20 cellular contexts compared by ENCODE assay signal in genomic region chr6:10093282-10093681, GRCh38.
DNase-seq lines count a peak whose midpoint lies in the region; ATAC-seq, FAIRE-seq and TF ChIP-seq lines count a peak whose summit lies in the region.
"Had no signal": no experiment of that assay in that cellular context is flagged by ENCODE, and none has a peak within 500 bp of the region (broad histone marks: within the 10 kb centered on the region; RNA-seq: fewer than 3 reads in every experiment).

No MANE protein-coding gene starts in this region.

- no peak overlapping the region for H3K9ac ChIP-seq in K562 (ENCODE audit: insufficient read depth in 1 of 2, low read depth in 2 of 2, low read length in 2 of 2)
- H3K9ac ChIP-seq: BLaER1 treated with 17β-estradiol and CSF1 and Interleukin-3, amounts not matched to agents 10 nM and 100 nM had no signal

- H3K4me1 ChIP-seq in K562 (replicated peaks in 1 of 2; ENCODE audit: control insufficient read depth in 2 of 2, insufficient read depth in 2 of 2, low read length in 2 of 2) (no peaks in the 10 kb centered on the region; a peak in 1 of 5 replicates), left ventricle myocardium inferior (no peaks in the 10 kb centered on the region)
- H3K4me1 ChIP-seq: A549, Caco-2 had no signal

- 9% methylated on average over 5 of the region's 5 CpGs for WGBS in K562 (ENCODE audit: insufficient coverage, low coverage, missing lambda C conversion rate)

- no peaks in the 10 kb centered on the region for H4K20me1 ChIP-seq in K562 (replicated peaks; ENCODE audit: control insufficient read depth, insufficient read depth, low read length)
- H4K20me1 ChIP-seq: BLaER1 treated with 17β-estradiol and CSF1 and Interleukin-3, amounts not matched to agents 10 nM and 100 nM had no signal

- no peak for TF ChIP-seq POLR2A in K562 (conservative IDR thresholded peaks at IDR 0.05)

- FAIRE-seq in K562 (lab: Jason Lieb, UNC): no peak
- FAIRE-seq: A549, D721Med, G401.6, GM12891, GM18507 had no signal

- H3K4me3 ChIP-seq in K562 (no peak overlapping the region), left ventricle myocardium inferior (no peak overlapping the region)
- H3K4me3 ChIP-seq: A549 had no signal

- intact Hi-C loops in K562 (cut with micrococcal nuclease): no loop called here
- intact Hi-C loops in left ventricle myocardium inferior (cut with micrococcal nuclease): no loop called here

- ATAC-seq in K562: no peak
- no peak for ATAC-seq in HG03521 (IDR thresholded peaks at IDR 0.05; ENCODE audit: unreplicated experiment)
- ATAC-seq: A549; CD8-positive, alpha-beta T cell had no signal

- in situ Hi-C loops in K562 (cut with MboI): no loop called here

- TF ChIP-seq EP300 in K562 (IDR thresholded peaks at IDR 0.05; ENCODE audit: low read length): no peak

- no peak for TF ChIP-seq CTCF in K562 (IDR thresholded peaks at IDR 0.05 in 2 of 3, conservative IDR thresholded peaks at IDR 0.05 in 1 of 3; ENCODE audit: insufficient read depth in 2 of 3, low read depth in 1 of 3, low read length in 3 of 3)
- TF ChIP-seq CTCF in left ventricle myocardium inferior (IDR thresholded peaks at IDR 0.05; ENCODE audit: borderline replicate concordance): no peak

- H3K4me2 ChIP-seq in K562 (ENCODE audit: insufficient read depth, low read length): no peak overlapping the region
- H3K4me2 ChIP-seq: A549 had no signal

- H3K9me1 ChIP-seq in K562 (ENCODE audit: control insufficient read depth, insufficient read depth, low read length): no peaks in the 10 kb centered on the region

- CTCF ChIA-PET in K562 (lab: Yijun Ruan, JAX; ENCODE audit: low intra/inter-chr PET ratio): no interaction called here

- no peak overlapping the region for H2AFZ ChIP-seq in K562 (ENCODE audit: low read depth, low read length)

- H3K36me3 ChIP-seq in K562 (ENCODE audit: control insufficient read depth, insufficient read depth, low read length): no peaks in the 10 kb centered on the region
- H3K36me3 ChIP-seq in left ventricle myocardium inferior: no peaks in the 10 kb centered on the region

- DNase-seq in DMS53 (lab: John Stamatoyannopoulos, UW): peak; percentile 6
- DNase-seq in DMS53 treated with DMSO at 0.1 percent for 48 hours (lab: John Stamatoyannopoulos, UW; ENCODE audit: unreplicated experiment): no peak
- no peak for DNase-seq in K562 (ENCODE audit: extremely low read depth in 1 of 4, low spot score in 3 of 4)
- no peak for DNase-seq in left ventricle myocardium inferior
- DNase-seq: AML-193; Caco-2; Calu3; CD4-positive, alpha-beta T cell; CD8-positive, alpha-beta T cell; DMS79 treated with DMSO at 0.1 percent for 48 hours; GF-D8 had no signal

- H3K79me2 ChIP-seq in K562 (ENCODE audit: control insufficient read depth, insufficient read depth, low read length): no peaks in the 10 kb centered on the region

- H3K27me3 ChIP-seq in K562 (ENCODE audit: control insufficient read depth in 2 of 2, insufficient read depth in 2 of 2, low read length in 2 of 2) (no peaks in the 10 kb centered on the region), left ventricle myocardium inferior (ENCODE audit: low read depth) (peaks cover 18% of the 10 kb centered on the region)
- H3K27me3 ChIP-seq: BLaER1 treated with 17β-estradiol and CSF1 and Interleukin-3, amounts not matched to agents 10 nM and 100 nM had no signal

- POLR2A ChIA-PET in K562 (lab: Yijun Ruan, JAX): interaction anchor here (0.7 kb wide), 1 partner anchor 155 kb away, joined by 3 read pairs; no protein-coding TSS in a partner anchor

- no TSS peak for BruUV-seq in K562 (replicated peaks; lab: Mats Ljungman, UMichigan)

- H3K9me3 ChIP-seq in K562 (replicated peaks; ENCODE audit: control insufficient read depth, insufficient read depth, low read depth, low read length) (peaks cover 3% of the 10 kb centered on the region; the same call in 1 of the 2 replicates), left ventricle myocardium inferior (replicated peaks) (peaks cover 16% of the 10 kb centered on the region)

- H3K27ac ChIP-seq in K562 (ENCODE audit: extremely low read depth, low read depth, low read length): no peak overlapping the region
- H3K27ac ChIP-seq in left ventricle myocardium inferior (replicated peaks): no peak overlapping the region
- H3K27ac ChIP-seq: 22Rv1; A549; BLaER1 treated with 17β-estradiol and CSF1 and Interleukin-3, amounts not matched to agents 10 nM and 100 nM; C4-2B had no signal

- TF ChIP-seq RAD21 in K562 (CRISPR knock-in tag; conservative IDR thresholded peaks at IDR 0.05 in 1 of 2, IDR thresholded peaks at IDR 0.05 in 1 of 2): no peak

TF ChIP-seq in K562, 482 proteins besides CTCF, POLR2A, EP300 and RAD21 (continues in another document):
- peak in 1 of 2 experiments; percentile 42; a peak in 1 of 3 replicates for TF ChIP-seq CBX3 (IDR thresholded peaks at IDR 0.05; ENCODE audit: borderline replicate concordance in 1 of 2, low read length in 2 of 2)
- TF ChIP-seq ARHGAP35 (IDR thresholded peaks at IDR 0.05; ENCODE audit: partially characterized antibody): no peak
- TF ChIP-seq KHSRP (IDR thresholded peaks at IDR 0.05): no peak
- no peak for TF ChIP-seq SMARCA4 (IDR thresholded peaks at IDR 0.05)
- no peak for TF ChIP-seq MCM3 (IDR thresholded peaks at IDR 0.05)
- TF ChIP-seq SIX5 (IDR thresholded peaks at IDR 0.05; ENCODE audit: borderline replicate concordance in 1 of 2, insufficient read depth in 1 of 2, low read depth in 1 of 2, low read length in 2 of 2): no peak
- TF ChIP-seq ZNF764 (CRISPR knock-in tag; IDR thresholded peaks at IDR 0.05; ENCODE audit: low read depth): no peak
- TF ChIP-seq SIRT6 (IDR thresholded peaks at IDR 0.05; ENCODE audit: low read depth, low read length): no peak
- TF ChIP-seq TRIM28 (IDR thresholded peaks at IDR 0.05): peak; percentile 84; the same call in 1 of the 2 replicates
- no peak for TF ChIP-seq HIVEP1 (CRISPR knock-in tag; IDR thresholded peaks at IDR 0.05)
- no peak for TF ChIP-seq TCF15 (CRISPR knock-in tag; IDR thresholded peaks at IDR 0.05)
- TF ChIP-seq NR0B1 (IDR thresholded peaks at IDR 0.05; ENCODE audit: partially characterized antibody): no peak
- TF ChIP-seq TSHZ1 (CRISPR knock-in tag; IDR thresholded peaks at IDR 0.05): no peak
- no peak for TF ChIP-seq ZNF644 (tag; IDR thresholded peaks at IDR 0.05; ENCODE audit: low read depth)
- TF ChIP-seq FUS (optimal IDR thresholded peaks at IDR 0.05; ENCODE audit: low read depth, low read length): no peak
- no peak for TF ChIP-seq FOXJ2 (tag; IDR thresholded peaks at IDR 0.05)
- peak; percentile 51 for TF ChIP-seq ZFP36 (IDR thresholded peaks at IDR 0.05; ENCODE audit: low read depth, low read length, partially characterized antibody)
- TF ChIP-seq ZBTB2 (IDR thresholded peaks at IDR 0.05): no peak
- TF ChIP-seq C11orf30 (IDR thresholded peaks at IDR 0.05; ENCODE audit: low read depth): no peak
